Comparison of ENCODE assay signal across 10 cellular contexts in the genomic region with DNA sequence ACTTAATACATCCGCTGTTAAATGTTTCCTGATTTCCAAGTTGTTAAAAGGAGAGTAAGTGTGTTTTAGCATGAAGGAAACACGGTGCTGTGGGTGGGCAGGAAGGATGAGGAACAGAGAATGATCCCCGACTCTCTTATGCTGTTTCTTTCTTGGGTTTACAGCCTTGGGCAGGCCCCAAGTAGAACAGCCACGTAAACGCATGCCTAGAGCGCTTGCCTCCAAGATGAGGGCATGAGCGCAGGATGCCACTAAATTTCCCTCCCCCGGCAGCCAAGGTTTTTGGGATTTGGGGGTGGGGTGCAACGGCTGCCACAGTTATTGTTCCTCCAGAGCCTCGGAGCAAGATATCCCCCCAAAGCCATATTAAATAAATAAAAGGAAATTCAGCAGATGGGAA. TPM values are rescaled to one million over a fixed set of nuclear protein-coding genes. Genes with fewer than 3 reads are reported as not detected.
DNase-seq lines count a peak whose midpoint lies in the region; ATAC-seq and TF ChIP-seq lines count a peak whose summit lies in the region.
"Had no signal": no experiment of that assay in that cellular context is flagged by ENCODE, and none has a peak within 500 bp of the region (broad histone marks: within the 10 kb centered on the region; RNA-seq: fewer than 3 reads in every experiment).

No MANE protein-coding gene starts in this region.

- no peaks in the 10 kb centered on the region for H3F3A ChIP-seq in neural cell (ENCODE audit: insufficient read depth, low read length, poor library complexity, severe bottlenecking)

- no peaks in the 10 kb centered on the region for H3K9me2 ChIP-seq in neural cell (ENCODE audit: insufficient read depth, low read length)

- peak overlapping the region; percentile 29 for H3K9ac ChIP-seq in neural cell (ENCODE audit: low read length)

- no peak for TF ChIP-seq EP300 in neural cell (conservative IDR thresholded peaks at IDR 0.05; ENCODE audit: poor library complexity, severe bottlenecking)

- H4K20me1 ChIP-seq in neural cell (ENCODE audit: insufficient read depth): no peaks in the 10 kb centered on the region

- no peaks in the 10 kb centered on the region for H3K36me3 ChIP-seq in neural cell (ENCODE audit: insufficient read depth, low read length)

- H3K9me3 ChIP-seq in neural cell (ENCODE audit: low read length): no peaks in the 10 kb centered on the region

- no peak for ATAC-seq in GM18502 (IDR thresholded peaks at IDR 0.05; ENCODE audit: poor library complexity, unreplicated experiment)

- H3K79me2 ChIP-seq in neural cell (replicated peaks; ENCODE audit: insufficient read depth, low read length): no peaks in the 10 kb centered on the region

- H3K4me2 ChIP-seq in neural cell (ENCODE audit: low read length): no peak overlapping the region

- H3K27me3 ChIP-seq in neural cell (ENCODE audit: insufficient read depth, low read depth, low read length): no peaks in the 10 kb centered on the region

- no peak overlapping the region for H2AFZ ChIP-seq in neural cell (ENCODE audit: low read depth, low read length)

- no peak overlapping the region for H3K27ac ChIP-seq in coronary artery
- H3K27ac ChIP-seq in neural cell (ENCODE audit: low read length): no peak overlapping the region

- DNase-seq in Ammon's horn (ENCODE audit: low spot score) (peak; percentile 45), HFF-Myc (ENCODE audit: extremely low read depth, low read depth) (no peak), coronary artery (ENCODE audit: low spot score) (no peak), T1000 (lab: John Stamatoyannopoulos, UW) (no peak), kidney tubule cell (ENCODE audit: low spot score) (no peak), SHP77 treated with DMSO at 0.1 percent for 48 hours (lab: John Stamatoyannopoulos, UW) (no peak)
- DNase-seq: DMS153, NCI-H2029 had no signal

- H3K4me3 ChIP-seq in HFF-Myc (replicated peaks; ENCODE audit: low read depth, low read length) (peak overlapping the region; percentile 21), coronary artery (peak overlapping the region; percentile 69), neural cell (ENCODE audit: low read length) (peak overlapping the region; percentile 51)

- TF ChIP-seq RAD21 in neural cell (conservative IDR thresholded peaks at IDR 0.05): no peak

- TF ChIP-seq CTCF in HFF-Myc (IDR thresholded peaks at IDR 0.05; ENCODE audit: low read depth, low read length, missing control alignments) (no peak), coronary artery (IDR thresholded peaks at IDR 0.05) (no peak), neural cell (IDR thresholded peaks at IDR 0.05; ENCODE audit: poor library complexity, severe bottlenecking) (no peak)

TF ChIP-seq in neural cell, 6 proteins besides CTCF, POLR2A, EP300 and RAD21:
- TF ChIP-seq EZH2 (IDR thresholded peaks at IDR 0.05; ENCODE audit: borderline replicate concordance, insufficient read depth, low read length, poor library complexity, severe bottlenecking) (no peak), POLR2AphosphoS5 (IDR thresholded peaks at IDR 0.05) (no peak), TAF1 (IDR thresholded peaks at IDR 0.05; ENCODE audit: low read depth) (no peak)
- TF ChIP-seq, protein P1, sequence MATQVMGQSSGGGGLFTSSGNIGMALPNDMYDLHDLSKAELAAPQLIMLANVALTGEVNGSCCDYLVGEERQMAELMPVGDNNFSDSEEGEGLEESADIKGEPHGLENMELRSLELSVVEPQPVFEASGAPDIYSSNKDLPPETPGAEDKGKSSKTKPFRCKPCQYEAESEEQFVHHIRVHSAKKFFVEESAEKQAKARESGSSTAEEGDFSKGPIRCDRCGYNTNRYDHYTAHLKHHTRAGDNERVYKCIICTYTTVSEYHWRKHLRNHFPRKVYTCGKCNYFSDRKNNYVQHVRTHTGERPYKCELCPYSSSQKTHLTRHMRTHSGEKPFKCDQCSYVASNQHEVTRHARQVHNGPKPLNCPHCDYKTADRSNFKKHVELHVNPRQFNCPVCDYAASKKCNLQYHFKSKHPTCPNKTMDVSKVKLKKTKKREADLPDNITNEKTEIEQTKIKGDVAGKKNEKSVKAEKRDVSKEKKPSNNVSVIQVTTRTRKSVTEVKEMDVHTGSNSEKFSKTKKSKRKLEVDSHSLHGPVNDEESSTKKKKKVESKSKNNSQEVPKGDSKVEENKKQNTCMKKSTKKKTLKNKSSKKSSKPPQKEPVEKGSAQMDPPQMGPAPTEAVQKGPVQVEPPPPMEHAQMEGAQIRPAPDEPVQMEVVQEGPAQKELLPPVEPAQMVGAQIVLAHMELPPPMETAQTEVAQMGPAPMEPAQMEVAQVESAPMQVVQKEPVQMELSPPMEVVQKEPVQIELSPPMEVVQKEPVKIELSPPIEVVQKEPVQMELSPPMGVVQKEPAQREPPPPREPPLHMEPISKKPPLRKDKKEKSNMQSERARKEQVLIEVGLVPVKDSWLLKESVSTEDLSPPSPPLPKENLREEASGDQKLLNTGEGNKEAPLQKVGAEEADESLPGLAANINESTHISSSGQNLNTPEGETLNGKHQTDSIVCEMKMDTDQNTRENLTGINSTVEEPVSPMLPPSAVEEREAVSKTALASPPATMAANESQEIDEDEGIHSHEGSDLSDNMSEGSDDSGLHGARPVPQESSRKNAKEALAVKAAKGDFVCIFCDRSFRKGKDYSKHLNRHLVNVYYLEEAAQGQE (IDR thresholded peaks at IDR 0.05; ENCODE audit: borderline replicate concordance): no peak

RNA-seq across cellular contexts. Expression of gene DELE1, which starts 10.1 kb away (rescaled TPM):
- polyA plus RNA-seq in neural cell: 49.6 and 61.4 TPM in 2 replicates
- 36.0 and 38.2 TPM in 2 replicates for polyA minus RNA-seq in neural cell

RNA-seq across cellular contexts. Expression of gene PCDH1, which starts 35.4 kb away (rescaled TPM):
- polyA plus RNA-seq in neural cell: 13.9 and 21.3 TPM in 2 replicates
- 86.4 and 103 TPM in 2 replicates for polyA minus RNA-seq in neural cell

RNA-seq across cellular contexts. Expression of gene PCDH12, which starts 44.4 kb away (rescaled TPM):
- not detected in 2 replicates for polyA plus RNA-seq in neural cell
- not detected in 2 replicates for polyA minus RNA-seq in neural cell

RNA-seq across cellular contexts. Expression of gene RNF14, which starts 55.3 kb away (rescaled TPM):
- 82.1 and 108 TPM in 2 replicates for polyA plus RNA-seq in neural cell
- 83.3 and 93.9 TPM in 2 replicates for polyA minus RNA-seq in neural cell
